ENCODE assay signal across 9 cellular contexts in genomic region chr1:20151906-20152598, GRCh38. TPM values are rescaled to one million over a fixed set of nuclear protein-coding genes. Genes with fewer than 3 reads are reported as not detected.
DNase-seq lines count a peak whose midpoint lies in the region; FAIRE-seq and TF ChIP-seq lines count a peak whose summit lies in the region.
"Had no signal": no experiment of that assay in that cellular context is flagged by ENCODE, and none has a peak within 500 bp of the region (broad histone marks: within the 10 kb centered on the region; RNA-seq: fewer than 3 reads in every experiment).

No MANE protein-coding gene starts in this region.

- 5 to 8% (median 6%) methylated on average over 24 to 29 of the region's 29 CpGs for WGBS in small intestine, 3 donors

- H3K27ac ChIP-seq in breast epithelium (peak overlapping the region; percentile 83 to 89), small intestine (ENCODE audit: low read depth in 1 of 2, low read length in 1 of 2) (no peak overlapping the region)

- DNase-seq in COR-L47 (lab: John Stamatoyannopoulos, UW) (peak; percentile 77), HCEC 1CT (peak; percentile 50), NCI-H2107 (lab: John Stamatoyannopoulos, UW) (peak; percentile 55), breast epithelium (ENCODE audit: low spot score in 2 of 2) (peak; percentile 70 to 84), immature natural killer cell (peak; percentile 69 to 76 (median 75)), small intestine (peak; percentile 72), OCI-M2 (lab: John Stamatoyannopoulos, UW; ENCODE audit: unreplicated experiment) (no peak)

- H3K4me3 ChIP-seq in WI38 (ENCODE audit: low read depth, low read length) (peak overlapping the region; percentile 32; the same call in 1 of the 2 replicates), breast epithelium (peak overlapping the region; percentile 23 to 68 (median 51)), small intestine (ENCODE audit: low read depth in 1 of 2, low read length in 2 of 2) (peak overlapping the region in 1 of 2 donors; percentile 37)

- peaks cover 0 to 5% (median 0%) of the 10 kb centered on the region in 3 donors for H3K27me3 Mint-ChIP-seq in immature natural killer cell (ENCODE audit: low read depth in 3 of 3)

- intact Hi-C loops in breast epithelium (cut with DNase I; ENCODE audit: low total_unique reads) = loop anchor here (10.0 kb wide), 1 partner anchor 237 kb away; no protein-coding TSS in a partner anchor

- FAIRE-seq in small intestine (lab: Jason Lieb, UNC) = no peak
- FAIRE-seq: endometrium had no signal

- H3K9me3 ChIP-seq in breast epithelium = no peaks in the 10 kb centered on the region
- no peaks in the 10 kb centered on the region for H3K9me3 ChIP-seq in small intestine (ENCODE audit: control insufficient read depth, low read depth)

- H3K27me3 ChIP-seq in breast epithelium (no peaks in the 10 kb centered on the region), small intestine (ENCODE audit: control insufficient read depth in 2 of 2, insufficient read depth in 2 of 2, low read length in 2 of 2) (no peaks in the 10 kb centered on the region)

- H3K4me1 Mint-ChIP-seq in immature natural killer cell = peaks cover 9 to 10% of the 10 kb centered on the region in 2 donors

- peak overlapping the region; percentile 57 to 82 (median 72) for H3K4me3 Mint-ChIP-seq in immature natural killer cell

- H3K9me3 Mint-ChIP-seq in immature natural killer cell = no peaks in the 10 kb centered on the region

- H3K36me3 Mint-ChIP-seq in immature natural killer cell = no peaks in the 10 kb centered on the region

- no peaks in the 10 kb centered on the region for H3K36me3 ChIP-seq in breast epithelium
- H3K36me3 ChIP-seq in small intestine (ENCODE audit: control insufficient read depth in 2 of 2, insufficient read depth in 2 of 2, low read length in 2 of 2) = no peaks in the 10 kb centered on the region

- peak overlapping the region in 1 of 6 donors; percentile 19 for H3K27ac Mint-ChIP-seq in immature natural killer cell

- TF ChIP-seq POLR2A in breast epithelium (IDR thresholded peaks at IDR 0.05) = no peak

- TF ChIP-seq CTCF in WI38 (IDR thresholded peaks at IDR 0.05; ENCODE audit: low read depth, low read length) = peak; percentile 62
- peak; percentile 80 to 98 (median 96) for TF ChIP-seq CTCF in breast epithelium (IDR thresholded peaks at IDR 0.05)

- H3K4me1 ChIP-seq in breast epithelium (peaks cover 5 to 7% of the 10 kb centered on the region in 2 donors), small intestine (ENCODE audit: control insufficient read depth in 2 of 2, insufficient read depth in 1 of 2, low read depth in 1 of 2, low read length in 1 of 2) (no peaks in the 10 kb centered on the region)

RNA-seq across cellular contexts. Expression of gene PLA2G2F, which starts 12.9 kb away (rescaled TPM):
- not detected for total RNA-seq in breast epithelium
- polyA plus RNA-seq in immature natural killer cell (not detected), small intestine (under 1 TPM in 1 of 3 donors, not detected in 2; 0.01 TPM)

RNA-seq across cellular contexts. Expression of gene PLA2G2D, which starts 32.7 kb away (rescaled TPM):
- total RNA-seq in breast epithelium = under 1 TPM in 1 of 3 donors, not detected in 2; 0.44 TPM
- polyA plus RNA-seq in immature natural killer cell = not detected
- under 1 TPM in 1 of 3 donors, not detected in 2; 0.40 TPM for polyA plus RNA-seq in small intestine

RNA-seq across cellular contexts. Expression of gene UBXN10, which starts 33.8 kb away (rescaled TPM):
- total RNA-seq in breast epithelium = 1 to 10 TPM; 1.3 to 6.6 (median 4.9) TPM
- 1 to 10 TPM; 1.6 to 2.6 (median 1.7) TPM for polyA plus RNA-seq in immature natural killer cell
- polyA plus RNA-seq in small intestine = 1 to 10 TPM in 1 of 3 donors, under 1 TPM in 2; 0.22 to 1.6 (median 0.54) TPM

RNA-seq across cellular contexts. Expression of gene PLA2G2C, which starts 34.3 kb away (rescaled TPM):
- under 1 TPM in 1 of 3 donors, not detected in 2; 0.33 TPM for total RNA-seq in breast epithelium
- polyA plus RNA-seq in immature natural killer cell = not detected
- under 1 TPM in 1 of 3 donors, not detected in 2; 0.01 TPM for polyA plus RNA-seq in small intestine

Comparison
In these comparisons a context has a peak if more than half of its experiments do, and no peak if none do; other contexts are left out.
1. H3K27ac ChIP-seq: peak in breast epithelium (2 of 2); none in small intestine (0 of 2).